Comparison of ENCODE assay signal across 34 cellular contexts in genomic region chr13:54092686-54093085, GRCh38.
"Had no signal": no experiment of that assay in that cellular context is flagged by ENCODE, and none has a peak within 500 bp of the region (broad histone marks: within the 10 kb centered on the region; RNA-seq: fewer than 3 reads in every experiment).

No MANE protein-coding gene starts in this region.

- H3K4me2 ChIP-seq: KMS-11 had no signal

- H3K4me1 ChIP-seq: adrenal gland, Peyer's patch had no signal

- H3K27ac ChIP-seq: adrenal gland, KMS-11, Peyer's patch, VCaP had no signal

- H3K27me3 Mint-ChIP-seq: activated T-cell treated with anti-CD3 and anti-CD28 coated beads, Interleukin-2, amount 50 U/mL, for 24 hours; brain had no signal

- H3K9ac ChIP-seq: KMS-11 had no signal

- H3K27ac Mint-ChIP-seq: activated CD8-positive, alpha-beta T cell treated with anti-CD3 and anti-CD28 coated beads, Interleukin-2, amount 10 ng/mL, durations not matched to agents 7 days and 5 days; activated naive CD4-positive, alpha-beta T cell treated with anti-CD3 and anti-CD28 coated beads for 36 hours; activated naive CD4-positive, alpha-beta T cell treated with anti-CD3 and anti-CD28 coated beads, Interleukin-2, amount 50 U/mL, for 72 hours; activated T-cell treated with anti-CD3 and anti-CD28 coated beads, Interleukin-2, amount 50 U/mL, for 24 hours; activated T-helper 1 cell treated with anti-CD3 and anti-CD28 coated beads, Interleukin-12 subunit alpha, Interleukin-12 subunit beta, Interleukin-2, Interleukin-4 antibody, amounts not matched to agents 30 ng/mL and 10 ng/mL and 1 ng/mL, durations not matched to agents 14 hours and 24 hours and 36 hours; brain had no signal

- H3K4me3 Mint-ChIP-seq: activated CD8-positive, alpha-beta T cell treated with anti-CD3 and anti-CD28 coated beads, Interleukin-2, amount 10 ng/mL, durations not matched to agents 7 days and 5 days; activated naive CD4-positive, alpha-beta T cell treated with anti-CD3 and anti-CD28 coated beads for 36 hours; activated T-cell treated with anti-CD3 and anti-CD28 coated beads, Interleukin-2, amount 50 U/mL, for 24 hours; activated T-helper 1 cell treated with anti-CD3 and anti-CD28 coated beads, Interleukin-12 subunit alpha, Interleukin-12 subunit beta, Interleukin-2, Interleukin-4 antibody, amounts not matched to agents 30 ng/mL and 10 ng/mL and 1 ng/mL, durations not matched to agents 14 hours and 24 hours and 36 hours; brain had no signal

- H3K9me3 ChIP-seq: Peyer's patch had no signal

- H3K4me3 ChIP-seq: adrenal gland, Peyer's patch had no signal

- DNase-seq: activated CD4-positive, alpha-beta T cell treated with anti-CD3 and anti-CD28 coated beads for 1 hour; activated CD4-positive, alpha-beta T cell treated with anti-CD3 and anti-CD28 coated beads for 48 hours; activated CD4-positive, alpha-beta T cell treated with anti-CD3 and anti-CD28 coated beads, Interleukin-2, amount 50 U/mL, for 4 hours; activated CD4-positive, CD25-positive, alpha-beta regulatory T cell; activated CD8-positive, alpha-beta T cell treated with anti-CD3 and anti-CD28 coated beads, Interleukin-2, amount 10 ng/mL, durations not matched to agents 7 days and 5 days; activated gamma-delta T cell treated with Interleukin-2 at 50 U/mL for 16 hours; activated naive CD4-positive, alpha-beta T cell treated with anti-CD3 and anti-CD28 coated beads for 36 hours; activated T-cell treated with anti-CD3 and anti-CD28 coated beads, Interleukin-2, amount 50 U/mL, for 24 hours; caudate nucleus; MM.1S; MV-4-11; NCI-H1092; NCI-H1436 treated with DMSO at 0.1 percent for 48 hours; NCI-H1694 treated with DMSO at 0.1 percent for 48 hours; NCI-H2029; NCI-H510A; NCI-H526; NCI-H748 treated with DMSO at 0.1 percent for 48 hours; NK-92 treated with Interleukin-12 subunit alpha and Interleukin-12 subunit beta, amount 100 ng/mL, for 24 hours; PC-3; Peyer's patch; RPMI8226; SIG-M5; SW 1271; T-helper 1 cell; T-helper 2 cell; T-helper 9 cell had no signal

- H3K36me3 ChIP-seq: adrenal gland, Peyer's patch had no signal

- H3K4me1 Mint-ChIP-seq: brain had no signal

- ATAC-seq: activated CD8-positive, alpha-beta T cell treated with anti-CD3 and anti-CD28 coated beads, Interleukin-2, amount 10 ng/mL, durations not matched to agents 7 days and 5 days; activated naive CD4-positive, alpha-beta T cell treated with anti-CD3 and anti-CD28 coated beads, Interleukin-2, amount 50 U/mL, for 72 hours; PC-3; Right ventricle myocardium inferior had no signal

- H3K27me3 ChIP-seq: adrenal gland, Peyer's patch had no signal

- H3K36me3 Mint-ChIP-seq: activated naive CD4-positive, alpha-beta T cell treated with anti-CD3 and anti-CD28 coated beads, Interleukin-2, amount 50 U/mL, for 72 hours; brain had no signal
